ENCODE assay signal across 9 cellular contexts in the genomic region with DNA sequence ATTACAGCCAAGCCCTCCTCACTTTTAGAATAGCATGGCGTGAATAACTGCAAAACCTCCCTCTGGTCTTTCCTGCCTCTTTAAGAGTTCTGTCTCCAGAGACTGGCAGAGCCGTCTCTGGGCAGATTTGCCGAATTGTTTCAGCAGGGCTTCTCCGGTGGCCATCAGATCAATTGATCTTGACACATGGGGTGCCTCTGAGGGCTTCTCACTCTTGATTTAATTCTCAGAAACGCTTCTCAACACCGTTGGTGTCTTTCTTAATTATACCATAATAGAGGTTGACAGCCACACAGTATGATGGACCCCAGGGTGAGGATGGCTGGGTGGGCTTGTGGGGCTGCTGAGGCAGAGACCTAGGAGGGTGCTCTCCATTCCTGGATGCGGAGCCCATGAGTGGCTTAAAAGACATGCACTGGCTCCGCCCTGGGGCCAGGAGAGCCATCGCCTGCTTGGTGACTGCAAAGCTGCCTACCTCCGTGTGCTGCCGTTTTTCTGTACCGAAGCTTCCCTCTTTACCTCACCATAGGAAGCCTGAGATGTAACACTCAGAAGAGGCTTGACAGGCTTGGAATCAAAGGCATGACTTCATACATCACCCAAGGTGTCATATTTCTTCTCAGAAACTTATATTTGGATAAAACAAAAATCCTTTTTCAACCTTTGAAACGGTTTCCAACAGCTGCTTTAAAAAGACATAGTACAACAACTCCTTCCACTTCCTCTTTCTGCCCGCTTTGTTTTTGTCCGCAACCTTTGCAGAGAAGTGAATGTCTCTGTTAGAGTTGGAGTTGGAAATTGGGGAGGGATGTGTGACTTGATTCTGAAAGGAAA.
DNase-seq lines count a peak whose midpoint lies in the region; ATAC-seq and TF ChIP-seq lines count a peak whose summit lies in the region.
"Had no signal": no experiment of that assay in that cellular context is flagged by ENCODE, and none has a peak within 500 bp of the region (broad histone marks: within the 10 kb centered on the region; RNA-seq: fewer than 3 reads in every experiment).

No MANE protein-coding gene starts in this region.

- H3K14ac ChIP-seq in H9 (ENCODE audit: insufficient read depth, low read length): no peak overlapping the region

- H3K56ac ChIP-seq in H9 (ENCODE audit: insufficient read length, low read depth, low read length): no peak overlapping the region

- no peaks in the 10 kb centered on the region for H3K9me2 ChIP-seq in DOHH2 (replicated peaks; ENCODE audit: control insufficient read depth, low read length)

- no peak overlapping the region for H3T11ph ChIP-seq in H9 (ENCODE audit: low read length)

- no peaks in the 10 kb centered on the region for H3K27me3 Mint-ChIP-seq in H9 (ENCODE audit: low read depth)

- H2BK12ac ChIP-seq in H9 (ENCODE audit: insufficient read length, low read depth, low read length): no peak overlapping the region

- peak overlapping the region in 1 of 3 experiments; percentile 66; a peak in 4 of 7 replicates for H3K27ac Mint-ChIP-seq in H9

- H3K23me2 ChIP-seq in H9 (ENCODE audit: insufficient read length, low read depth, low read length, poor library complexity, severe bottlenecking): no peaks in the 10 kb centered on the region

- no peak overlapping the region for H3K18ac ChIP-seq in H9 (ENCODE audit: insufficient read length, low read depth, low read length)

- H3K36me3 Mint-ChIP-seq in H9 (ENCODE audit: insufficient read depth in 1 of 3, low read depth in 3 of 3): peaks cover 0 to 3% (median 0%) of the 10 kb centered on the region in 3 experiments; a peak in 1 of 7 replicates

- peak overlapping the region; percentile 96 for H3K4me2 ChIP-seq in DOHH2 (ENCODE audit: low read length)
- H3K4me2 ChIP-seq in H9 (ENCODE audit: insufficient read depth, insufficient read length, low read length): no peak overlapping the region

- TF ChIP-seq CTCF in DOHH2 (IDR thresholded peaks at IDR 0.05; ENCODE audit: low read depth, low read length, poor library complexity, severe bottlenecking) (no peak), ascending aorta (IDR thresholded peaks at IDR 0.05) (no peak), RWPE1 (conservative IDR thresholded peaks at IDR 0.05; ENCODE audit: low read depth) (no peak), H9 (conservative IDR thresholded peaks at IDR 0.05) (no peak)

- H4K8ac ChIP-seq in H9 (replicated peaks; ENCODE audit: insufficient read length, low read depth, low read length): no peak overlapping the region

- ATAC-seq in GM19467 (IDR thresholded peaks at IDR 0.05; ENCODE audit: unreplicated experiment) (peak; percentile 57), HG03469 (IDR thresholded peaks at IDR 0.05; ENCODE audit: unreplicated experiment) (peak; percentile 48)

- WGBS in H9 (ENCODE audit: extremely low coverage, insufficient read length, low lambda C conversion rate): no CpG with 5 or more reads among the region's 15 CpGs

- peaks cover 11% of the 10 kb centered on the region for H3F3A ChIP-seq in DOHH2 (ENCODE audit: control insufficient read depth, insufficient read depth)

- no peaks in the 10 kb centered on the region; a peak in 1 of 5 replicates for H3K9me3 Mint-ChIP-seq in H9

- H2AFZ ChIP-seq in H9 (ENCODE audit: low read length): no peak overlapping the region

- no peak overlapping the region for H3K4me3 Mint-ChIP-seq in H9

- H3K27ac ChIP-seq in DOHH2 (ENCODE audit: low read depth, low read length): peak overlapping the region; percentile 91
- peak overlapping the region; percentile 57 to 58 for H3K27ac ChIP-seq in ascending aorta
- no peak overlapping the region for H3K27ac ChIP-seq in RWPE1
- H3K27ac ChIP-seq in H9 (ENCODE audit: insufficient read length, low read depth, low read length): no peak overlapping the region

- H3K4me1 ChIP-seq in DOHH2 (ENCODE audit: control insufficient read depth, low read length) (peaks cover 67% of the 10 kb centered on the region), ascending aorta (peaks cover 16 to 50% of the 10 kb centered on the region in 2 donors), H9 (ENCODE audit: insufficient read depth, low read length) (peaks cover 2% of the 10 kb centered on the region; the same call in 1 of the 2 replicates)

- H4K91ac ChIP-seq in H9 (ENCODE audit: insufficient read length, low read depth, low read length): no peak overlapping the region

- H3K4me1 Mint-ChIP-seq in H9: peaks cover 58 to 63% of the 10 kb centered on the region in 2 experiments

- no peak overlapping the region for H2BK5ac ChIP-seq in H9 (ENCODE audit: insufficient read length, low read length)

- DNase-seq in ascending aorta (ENCODE audit: low spot score in 2 of 2): no peak
- DNase-seq in NK-92 treated with Interleukin-12 subunit alpha and Interleukin-12 subunit beta, amount 100 ng/mL, for 24 hours (lab: John Stamatoyannopoulos, UW): no peak
- no peak for DNase-seq in RWPE1 (ENCODE audit: low spot score)
- DNase-seq in H9: no peak
- no peak for DNase-seq in NCI-H2029 treated with DMSO at 0.1 percent for 48 hours (lab: John Stamatoyannopoulos, UW)

- no peak overlapping the region for H3K4ac ChIP-seq in H9 (ENCODE audit: low read depth, low read length)

- H2BK120ac ChIP-seq in H9 (ENCODE audit: low read depth, low read length, poor library complexity, severe bottlenecking): no peak overlapping the region

- intact Hi-C loops in ascending aorta (cut with DNase I): no loop called here

- H3K9me3 ChIP-seq in DOHH2 (ENCODE audit: control insufficient read depth, insufficient read depth, low read length) (no peaks in the 10 kb centered on the region), ascending aorta (no peaks in the 10 kb centered on the region), H9 (ENCODE audit: control insufficient read depth, low read depth, low read length) (no peaks in the 10 kb centered on the region)
- H3K9me3 ChIP-seq: adrenal gland had no signal

- H3K79me1 ChIP-seq in H9 (ENCODE audit: insufficient read depth, low read depth, low read length, poor library complexity, severe bottlenecking): no peaks in the 10 kb centered on the region

- no peak overlapping the region for H3K9ac ChIP-seq in H9 (ENCODE audit: extremely low read depth, insufficient read length, low read length)

- no peak overlapping the region for H2BK15ac ChIP-seq in H9 (ENCODE audit: low read depth, low read length)

- no peak overlapping the region for H2AK5ac ChIP-seq in H9 (ENCODE audit: insufficient read length, low read length)

- H3K79me2 ChIP-seq in DOHH2 (ENCODE audit: control insufficient read depth, low read length): peaks cover 93% of the 10 kb centered on the region
- H3K79me2 ChIP-seq in H9 (ENCODE audit: insufficient read depth, low read length): peaks cover 3% of the 10 kb centered on the region; the same call in 1 of the 2 replicates

- CTCF ChIA-PET in RWPE1 (lab: Yijun Ruan, JAX): interaction anchor here (0.6 kb wide), 1 partner anchor 43 kb away, joined by 6 read pairs; no protein-coding TSS in a partner anchor

- H4K5ac ChIP-seq in H9 (ENCODE audit: insufficient read length, low read depth, low read length): no peak overlapping the region

- H3K4me3 ChIP-seq in DOHH2 (ENCODE audit: low read length) (peak overlapping the region; percentile 71), ascending aorta (peak overlapping the region; percentile 23 to 46)
- H3K4me3 ChIP-seq: adrenal gland had no signal

- POLR2A ChIA-PET in RWPE1 (lab: Yijun Ruan, JAX; ENCODE audit: low non-redundant PET): no interaction called here

- H3K36me3 ChIP-seq in DOHH2 (ENCODE audit: control insufficient read depth, low read length) (peaks cover 5% of the 10 kb centered on the region; the same call in 1 of the 2 replicates), ascending aorta (no peaks in the 10 kb centered on the region)
- H3K36me3 ChIP-seq: adrenal gland had no signal

- H4K20me1 ChIP-seq in DOHH2 (ENCODE audit: control insufficient read depth, insufficient read depth, low read depth, low read length): no peaks in the 10 kb centered on the region
- H4K20me1 ChIP-seq in H9 (ENCODE audit: control insufficient read depth, insufficient read depth, insufficient read length): peaks cover 3% of the 10 kb centered on the region

- no peak overlapping the region for H2BK20ac ChIP-seq in H9 (ENCODE audit: low read depth, low read length, poor library complexity, severe bottlenecking)

- H3K23ac ChIP-seq in H9 (ENCODE audit: insufficient read length, low read depth, low read length): no peak overlapping the region

- H3K27me3 ChIP-seq in DOHH2 (ENCODE audit: control insufficient read depth, low read length): no peaks in the 10 kb centered on the region
- H3K27me3 ChIP-seq in ascending aorta: no peaks in the 10 kb centered on the region
- no peaks in the 10 kb centered on the region for H3K27me3 ChIP-seq in H9 (ENCODE audit: insufficient read depth, low read length)
- H3K27me3 ChIP-seq: adrenal gland had no signal

Comparison
In these comparisons a context has a peak if more than half of its experiments do, and no peak if none do; other contexts are left out.
1. H3K27ac ChIP-seq: peak in DOHH2 (single experiment) and ascending aorta (2 of 2); none in RWPE1 (single experiment) and H9 (single experiment).